ENCODE assay signal across 13 cellular contexts in genomic region chr2:120182019-120182560, GRCh38. TPM values are rescaled to one million over a fixed set of nuclear protein-coding genes. Genes with fewer than 3 reads are reported as not detected.
DNase-seq lines count a peak whose midpoint lies in the region; ATAC-seq, FAIRE-seq and TF ChIP-seq lines count a peak whose summit lies in the region.
"Had no signal": no experiment of that assay in that cellular context is flagged by ENCODE, and none has a peak within 500 bp of the region (broad histone marks: within the 10 kb centered on the region; RNA-seq: fewer than 3 reads in every experiment).

No MANE protein-coding gene starts in this region.

- in situ Hi-C loops in Panc1 (cut with HindIII; ENCODE audit: low pct_unique_long_range_greater_than_20kb, low sequenced_read_pairs) (no loop called here), K562 (cut with MboI) (no loop called here)

- H3K4me2 ChIP-seq in K562 (ENCODE audit: insufficient read depth, low read length) (no peak overlapping the region), neuronal stem cell (ENCODE audit: insufficient read depth, low read length, poor library complexity, severe bottlenecking) (no peak overlapping the region)

- H3K4me1 ChIP-seq in Panc1 (ENCODE audit: control insufficient read depth, insufficient read depth, low read length), result no peaks in the 10 kb centered on the region
- peaks cover 0 to 2% of the 10 kb centered on the region in 2 experiments; a peak in 3 of 5 replicates for H3K4me1 ChIP-seq in K562 (replicated peaks in 1 of 2; ENCODE audit: control insufficient read depth in 2 of 2, insufficient read depth in 2 of 2, low read length in 2 of 2)
- peaks cover 0 to 6% of the 10 kb centered on the region in 2 donors for H3K4me1 ChIP-seq in neuronal stem cell (ENCODE audit: control insufficient read depth in 2 of 2, insufficient read depth in 1 of 2, low read depth in 1 of 2, low read length in 2 of 2)
- H3K4me1 ChIP-seq: SJSA1 had no signal

- H2BK12ac ChIP-seq in neuronal stem cell (ENCODE audit: low read length), result no peak overlapping the region

- BruUV-seq in Panc1 (replicated peaks; lab: Mats Ljungman, UMichigan), result no TSS peak
- BruUV-seq in K562 (replicated peaks; lab: Mats Ljungman, UMichigan), result no TSS peak

- H3K36me3 Mint-ChIP-seq in activated T-cell treated with anti-CD3 and anti-CD28 coated beads, Interleukin-2, amount 50 U/mL, for 72 hours (ENCODE audit: insufficient read depth in 2 of 2), result peaks cover 0 to 4% of the 10 kb centered on the region in 2 donors
- peaks cover 17 to 22% of the 10 kb centered on the region in 2 donors for H3K36me3 Mint-ChIP-seq in stimulated activated naive B cell treated with anti-CD40 and anti-IgM and Interleukin-4, amounts not matched to agents 10 μg/mL and 1 μg/mL and 100 μg/mL, for 72 hours

- H3K4me3 Mint-ChIP-seq in activated T-cell treated with anti-CD3 and anti-CD28 coated beads, Interleukin-2, amount 50 U/mL, for 72 hours, result peak overlapping the region; percentile 11 to 48
- H3K4me3 Mint-ChIP-seq in stimulated activated naive B cell treated with anti-CD40 and anti-IgM and Interleukin-4, amounts not matched to agents 10 μg/mL and 1 μg/mL and 100 μg/mL, for 72 hours, result peak overlapping the region in 1 of 2 donors; percentile 69
- H3K4me3 Mint-ChIP-seq: brain had no signal

- no peak overlapping the region for H2BK120ac ChIP-seq in neuronal stem cell (ENCODE audit: low read depth, low read length)

- 25% methylated on average over 5 of the region's 5 CpGs for WGBS in K562 (ENCODE audit: insufficient coverage, low coverage, missing lambda C conversion rate)
- 100% methylated on average over 1 of the region's 5 CpGs; no CpG with 5 or more reads in 1 of the 2 donors for WGBS in neuronal stem cell (ENCODE audit: extremely low coverage in 2 of 2, insufficient read length in 2 of 2, insufficient replicate concordance in 1 of 2), 2 donors

- H3K27me3 Mint-ChIP-seq in activated T-cell treated with anti-CD3 and anti-CD28 coated beads, Interleukin-2, amount 50 U/mL, for 72 hours (ENCODE audit: low read depth), result no peaks in the 10 kb centered on the region
- H3K27me3 Mint-ChIP-seq in stimulated activated naive B cell treated with anti-CD40 and anti-IgM and Interleukin-4, amounts not matched to agents 10 μg/mL and 1 μg/mL and 100 μg/mL, for 72 hours, result no peaks in the 10 kb centered on the region
- H3K27me3 Mint-ChIP-seq: brain had no signal

- H3K27ac Mint-ChIP-seq in activated T-cell treated with anti-CD3 and anti-CD28 coated beads, Interleukin-2, amount 50 U/mL, for 72 hours, result peak overlapping the region; percentile 48
- peak overlapping the region; percentile 64 for H3K27ac Mint-ChIP-seq in stimulated activated naive B cell treated with anti-CD40 and anti-IgM and Interleukin-4, amounts not matched to agents 10 μg/mL and 1 μg/mL and 100 μg/mL, for 72 hours
- H3K27ac Mint-ChIP-seq: brain had no signal

- H4K20me1 ChIP-seq in K562 (replicated peaks; ENCODE audit: control insufficient read depth, insufficient read depth, low read length), result no peaks in the 10 kb centered on the region

- no peak overlapping the region for H3K9ac ChIP-seq in K562 (ENCODE audit: insufficient read depth in 1 of 2, low read depth in 2 of 2, low read length in 2 of 2)
- no peak overlapping the region for H3K9ac ChIP-seq in neuronal stem cell (ENCODE audit: low read depth, low read length, poor library complexity)

- DNase-seq in activated T-cell treated with anti-CD3 and anti-CD28 coated beads, Interleukin-2, amount 50 U/mL, for 72 hours, result no peak
- no peak for DNase-seq in activated T-cell treated with anti-CD3 and anti-CD28 coated beads, Interleukin-2, amount 50 U/mL, for 1 hour
- no peak for DNase-seq in Panc1 (ENCODE audit: low read depth, low spot score)
- DNase-seq in K562 (ENCODE audit: extremely low read depth in 1 of 4, low spot score in 3 of 4), result peak in 1 of 4 experiments; percentile 16
- no peak for DNase-seq in stimulated activated naive B cell treated with anti-CD40 and anti-IgM and Interleukin-4, amounts not matched to agents 10 μg/mL and 1 μg/mL and 100 μg/mL, for 72 hours
- no peak for DNase-seq in NCI-H187 (lab: John Stamatoyannopoulos, UW)
- no peak for DNase-seq in NCI-H1092 treated with DMSO at 0.1 percent for 48 hours (lab: John Stamatoyannopoulos, UW)
- no peak for DNase-seq in neuronal stem cell (ENCODE audit: low spot score)
- DNase-seq: DMS153; effector CD8-positive, alpha-beta T cell; NCI-H1092 had no signal

- H2AK5ac ChIP-seq in neuronal stem cell (ENCODE audit: low read depth, low read length), result no peak overlapping the region

- TF ChIP-seq EP300 in K562 (IDR thresholded peaks at IDR 0.05; ENCODE audit: low read length), result no peak

- H4K91ac ChIP-seq in neuronal stem cell (ENCODE audit: low read depth, low read length, poor library complexity), result no peak overlapping the region

- TF ChIP-seq CTCF in Panc1 (IDR thresholded peaks at IDR 0.05) (peak; percentile 17; the same call in 1 of the 2 replicates), K562 (IDR thresholded peaks at IDR 0.05 in 2 of 3, conservative IDR thresholded peaks at IDR 0.05 in 1 of 3; ENCODE audit: insufficient read depth in 2 of 3, low read depth in 1 of 3, low read length in 3 of 3) (peak in 2 of 3 experiments; percentile 13 to 30; a peak in 2 of 6 replicates)

- no peaks in the 10 kb centered on the region for H3K9me3 Mint-ChIP-seq in activated T-cell treated with anti-CD3 and anti-CD28 coated beads, Interleukin-2, amount 50 U/mL, for 72 hours
- H3K9me3 Mint-ChIP-seq in stimulated activated naive B cell treated with anti-CD40 and anti-IgM and Interleukin-4, amounts not matched to agents 10 μg/mL and 1 μg/mL and 100 μg/mL, for 72 hours, result no peaks in the 10 kb centered on the region

- no peak overlapping the region for H3K4ac ChIP-seq in neuronal stem cell (ENCODE audit: low read length)

- H2BK5ac ChIP-seq in neuronal stem cell (ENCODE audit: low read length), result no peak overlapping the region

- no peak overlapping the region for H4K8ac ChIP-seq in neuronal stem cell (ENCODE audit: low read depth, low read length)

- H3K27me3 ChIP-seq in Panc1 (ENCODE audit: control insufficient read depth, insufficient read depth, low read length), result no peaks in the 10 kb centered on the region
- H3K27me3 ChIP-seq in K562 (ENCODE audit: control insufficient read depth in 2 of 2, insufficient read depth in 2 of 2, low read length in 2 of 2), result peaks cover 0 to 6% of the 10 kb centered on the region in 2 experiments; a peak in 1 of 5 replicates
- H3K27me3 ChIP-seq in neuronal stem cell (ENCODE audit: control insufficient read depth in 3 of 3, insufficient read depth in 3 of 3, low read depth in 1 of 3, low read length in 3 of 3), result no peaks in the 10 kb centered on the region
- H3K27me3 ChIP-seq: SJSA1 had no signal

- intact Hi-C loops in Panc1 (cut with micrococcal nuclease; ENCODE audit: unreplicated experiment) (no loop called here), K562 (cut with micrococcal nuclease) (no loop called here)

- H3K18ac ChIP-seq in neuronal stem cell (ENCODE audit: low read length), result no peak overlapping the region

- CTCF ChIA-PET in Panc1 (lab: Charles Lee), result no interaction called here
- CTCF ChIA-PET in K562 (lab: Yijun Ruan, JAX; ENCODE audit: low intra/inter-chr PET ratio), result no interaction called here

- H3K27ac ChIP-seq in Panc1 (ENCODE audit: low read length), result no peak overlapping the region
- H3K27ac ChIP-seq in K562 (ENCODE audit: extremely low read depth, low read depth, low read length), result no peak overlapping the region
- no peak overlapping the region for H3K27ac ChIP-seq in neuronal stem cell (replicated peaks; ENCODE audit: low read length)
- H3K27ac ChIP-seq: SJSA1 had no signal

- H3K9me1 ChIP-seq in K562 (ENCODE audit: control insufficient read depth, insufficient read depth, low read length), result peaks cover 3% of the 10 kb centered on the region

- H3K9me3 ChIP-seq in Panc1 (ENCODE audit: control insufficient read depth, insufficient read depth, low read depth, low read length), result no peaks in the 10 kb centered on the region
- no peaks in the 10 kb centered on the region for H3K9me3 ChIP-seq in K562 (replicated peaks; ENCODE audit: control insufficient read depth, insufficient read depth, low read depth, low read length)
- H3K9me3 ChIP-seq in neuronal stem cell (replicated peaks in 1 of 2; ENCODE audit: control insufficient read depth in 2 of 2, insufficient read depth in 1 of 2, low read depth in 1 of 2, low read length in 2 of 2), result peaks cover 2 to 4% of the 10 kb centered on the region in 2 donors
- H3K9me3 ChIP-seq: SJSA1 had no signal

- no peak for ATAC-seq in activated T-cell treated with anti-CD3 and anti-CD28 coated beads, Interleukin-2, amount 50 U/mL, for 72 hours (replicated peaks in 1 of 2)
- ATAC-seq in Panc1, result no peak
- peak; percentile 66 for ATAC-seq in K562
- no peak for ATAC-seq in stimulated activated naive B cell treated with anti-CD40 and anti-IgM and Interleukin-4, amounts not matched to agents 10 μg/mL and 1 μg/mL and 100 μg/mL, for 72 hours (replicated peaks)

- FAIRE-seq in K562 (lab: Jason Lieb, UNC), result no peak

- peak overlapping the region; percentile 32 for H2AFZ ChIP-seq in K562 (ENCODE audit: low read depth, low read length)
- no peak overlapping the region for H2AFZ ChIP-seq in neuronal stem cell (ENCODE audit: low read length)

- H3K36me3 ChIP-seq in Panc1 (ENCODE audit: control insufficient read depth, insufficient read depth, low read length) (no peaks in the 10 kb centered on the region), K562 (ENCODE audit: control insufficient read depth, insufficient read depth, low read length) (no peaks in the 10 kb centered on the region), neuronal stem cell (replicated peaks in 1 of 2; ENCODE audit: control insufficient read depth in 2 of 2, insufficient read depth in 2 of 2, low read length in 2 of 2) (peaks cover 3 to 7% of the 10 kb centered on the region in 2 donors)
- H3K36me3 ChIP-seq: SJSA1 had no signal

- H2BK15ac ChIP-seq in neuronal stem cell (ENCODE audit: low read length), result no peak overlapping the region

- H3K14ac ChIP-seq in neuronal stem cell (ENCODE audit: low read length), result no peak overlapping the region

- no peaks in the 10 kb centered on the region for H3K79me2 ChIP-seq in K562 (ENCODE audit: control insufficient read depth, insufficient read depth, low read length)

- TF ChIP-seq RAD21 in K562 (CRISPR knock-in tag; conservative IDR thresholded peaks at IDR 0.05 in 1 of 2, IDR thresholded peaks at IDR 0.05 in 1 of 2), result peak in 1 of 2 experiments; percentile 36; a peak in 2 of 4 replicates

- no peak for TF ChIP-seq POLR2A in K562 (conservative IDR thresholded peaks at IDR 0.05)

- H3K4me1 Mint-ChIP-seq in activated T-cell treated with anti-CD3 and anti-CD28 coated beads, Interleukin-2, amount 50 U/mL, for 72 hours (ENCODE audit: low read depth), result peaks cover 36% of the 10 kb centered on the region
- peaks cover 28 to 50% of the 10 kb centered on the region in 2 donors for H3K4me1 Mint-ChIP-seq in stimulated activated naive B cell treated with anti-CD40 and anti-IgM and Interleukin-4, amounts not matched to agents 10 μg/mL and 1 μg/mL and 100 μg/mL, for 72 hours
- H3K4me1 Mint-ChIP-seq: brain had no signal

- no peak overlapping the region for H3K4me3 ChIP-seq in Panc1 (ENCODE audit: low read depth in 2 of 2, low read length in 2 of 2)
- no peak overlapping the region for H3K4me3 ChIP-seq in K562
- H3K4me3 ChIP-seq in neuronal stem cell (ENCODE audit: low read length in 2 of 2), result no peak overlapping the region
- H3K4me3 ChIP-seq: SJSA1 had no signal

- H3K79me1 ChIP-seq in neuronal stem cell (ENCODE audit: low read depth, low read length), result no peaks in the 10 kb centered on the region

- POLR2A ChIA-PET in Panc1 (lab: Charles Lee) (no interaction called here), K562 (lab: Yijun Ruan, JAX) (interaction anchor here (0.6 to 0.8 kb wide), 2 partner anchors 15 to 457 kb away, joined by 3 to 4 read pairs; no protein-coding TSS in a partner anchor)

- H3K23ac ChIP-seq in neuronal stem cell (ENCODE audit: low read depth, low read length, poor library complexity), result no peak overlapping the region

RNA-seq across cellular contexts. Expression of gene TMEM185B, which starts 41.1 kb away (rescaled TPM):
- total RNA-seq in activated T-cell treated with anti-CD3 and anti-CD28 coated beads, Interleukin-2, amount 50 U/mL, for 72 hours, result 10 to 100 TPM; 20.9 to 21.1 TPM
- total RNA-seq in Panc1 (2021; ENCODE audit: unreplicated experiment) (54.6 TPM), K562 (2014; rRNA removed) (17.8 and 26.9 TPM in 2 replicates), K562 (2014; rRNA removed; fragmentation: Illumina TruSeq; extraction: Trizol) (11.2 TPM in 2 replicates), K562 (2015; rRNA removed; fragmentation: Illumina TruSeq; extraction: Trizol) (11.5 and 11.6 TPM in 2 replicates), K562 (2021) (26.3 and 27.3 TPM in 2 replicates)
- 50.8 TPM for polyA plus RNA-seq in Panc1 (2012; ENCODE audit: insufficient read length)
- total RNA-seq in K562 (2011; cell fraction: chromatin; rRNA removed; ENCODE audit: low replicate concordance), result 24.9 and 37.8 TPM in 2 replicates
- total RNA-seq in K562 (2011; cell fraction: nucleolus; rRNA removed), result 22.9 and 35.9 TPM in 2 replicates
- 26.7 and 29.2 TPM in 2 replicates for total RNA-seq in K562 (2011; cell fraction: nucleoplasm; rRNA removed)
- polyA plus RNA-seq in K562 (2011; rRNA removed) (8.7 and 12.1 TPM in 2 replicates), K562 (2014; fragmentation: Illumina TruSeq; extraction: Trizol) (23.4 and 28.2 TPM in 2 replicates), K562 (2014; fragmentation: Nextera tagmentation; extraction: Ambion mirVana) (1 to 10 TPM; 2.9 to 3.2 TPM), K562 (2014; rRNA removed) (12.0 and 14.6 TPM in 2 replicates)
- polyA plus RNA-seq in K562 (2011; cell fraction: cytosol; rRNA removed), result 10.8 and 16.1 TPM in 2 replicates
- 19.2 and 23.5 TPM in 2 replicates for polyA plus RNA-seq in K562 (2011; cell fraction: nucleus; rRNA removed)
- 22.9 and 28.1 TPM in 2 replicates for polyA plus RNA-seq in K562 (2012)
- polyA minus RNA-seq in K562 (2011; rRNA and poly(A)+ RNA removed), result 8.3 and 8.6 TPM in 2 replicates
- polyA minus RNA-seq in K562 (2011; cell fraction: cytosol; rRNA and poly(A)+ RNA removed), result 7.0 and 8.9 TPM in 2 replicates
- 9.2 and 13.6 TPM in 2 replicates for polyA minus RNA-seq in K562 (2011; cell fraction: nucleus; rRNA and poly(A)+ RNA removed)
- polyA plus RNA-seq in neuronal stem cell (2013, experiment 1 of 2), result 14.5 TPM
- polyA plus RNA-seq in neuronal stem cell (2013, experiment 2 of 2), result 14.5 TPM
